ENCODE assay signal across 18 cellular contexts in the genomic region with DNA sequence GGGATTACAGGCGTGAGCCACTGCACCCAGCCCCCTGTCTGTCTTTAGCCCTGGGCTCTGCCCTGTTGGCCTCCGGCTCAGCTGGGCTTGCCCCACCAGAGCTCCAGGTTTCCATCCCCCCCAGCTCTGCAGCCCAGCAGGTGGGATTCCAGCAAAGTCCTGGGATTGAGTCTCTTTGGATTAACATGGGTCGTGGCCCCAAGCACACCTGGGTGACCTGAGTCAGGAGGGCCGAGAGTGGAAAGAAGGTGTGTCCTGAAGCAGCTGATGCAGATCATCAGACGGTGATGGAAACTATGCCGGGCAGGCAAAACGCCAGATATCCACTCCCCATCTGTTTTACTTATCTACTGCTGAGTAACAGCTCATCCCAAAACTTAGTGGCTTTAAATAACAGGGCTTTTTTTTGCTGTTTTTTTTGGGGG.
DNase-seq lines count a peak whose midpoint lies in the region; ATAC-seq and TF ChIP-seq lines count a peak whose summit lies in the region.
"Had no signal": no experiment of that assay in that cellular context is flagged by ENCODE, and none has a peak within 500 bp of the region (broad histone marks: within the 10 kb centered on the region; RNA-seq: fewer than 3 reads in every experiment).

No MANE protein-coding gene starts in this region.

- no peaks in the 10 kb centered on the region for H3K27me3 ChIP-seq in SK-N-SH (ENCODE audit: insufficient read depth)
- no peaks in the 10 kb centered on the region for H3K27me3 ChIP-seq in prostate gland (replicated peaks; ENCODE audit: insufficient read depth)
- H3K27me3 ChIP-seq: MG63, SJSA1 had no signal

- intact Hi-C loops in Right ventricle myocardium superior (cut with DNase I) (loop anchor here (10.0 kb wide), 1 partner anchor 239 kb away; a partner anchor contains a TSS), prostate gland (cut with DNase I) (no loop called here)

- H3K9me3 ChIP-seq in SK-N-SH, result no peaks in the 10 kb centered on the region
- H3K9me3 ChIP-seq in prostate gland, result no peaks in the 10 kb centered on the region
- H3K9me3 ChIP-seq: MG63, SJSA1 had no signal

- H3K27ac ChIP-seq in SK-N-SH (ENCODE audit: low read depth in 2 of 2, low read length in 1 of 2) (no peak overlapping the region), prostate gland (peak overlapping the region; percentile 34 to 50)
- H3K27ac ChIP-seq: SJSA1 had no signal

- no peaks in the 10 kb centered on the region for H3K9me2 ChIP-seq in SK-N-SH

- no peaks in the 10 kb centered on the region for H3F3A ChIP-seq in SK-N-SH (replicated peaks; ENCODE audit: insufficient read depth)

- POLR2A ChIA-PET in SK-N-SH (lab: Yijun Ruan, JAX), result no interaction called here

- H3K4me1 ChIP-seq in SK-N-SH (ENCODE audit: control insufficient read depth in 1 of 2, insufficient read depth in 2 of 2, low read depth in 1 of 2, low read length in 1 of 2) (no peaks in the 10 kb centered on the region; a peak in 1 of 4 replicates), prostate gland (replicated peaks) (no peaks in the 10 kb centered on the region)
- H3K4me1 ChIP-seq: SJSA1 had no signal

- CTCF ChIA-PET in SK-N-SH (lab: Yijun Ruan, JAX), result no interaction called here

- no peak for TF ChIP-seq EP300 in SK-N-SH (IDR thresholded peaks at IDR 0.05; ENCODE audit: borderline replicate concordance in 1 of 2, low read depth in 1 of 2, low read length in 1 of 2)

- no peak overlapping the region for H2AFZ ChIP-seq in SK-N-SH (ENCODE audit: low read depth)

- no peak overlapping the region for H3K9ac ChIP-seq in SK-N-SH

- ATAC-seq in SK-N-SH treated with all-trans-retinoic acid at 6 μM for 48 hours (no peak), Right ventricle myocardium superior (ENCODE audit: poor library complexity) (peak; percentile 78), HG03108 (IDR thresholded peaks at IDR 0.05; ENCODE audit: unreplicated experiment) (no peak), HG02970 (IDR thresholded peaks at IDR 0.05; ENCODE audit: low FRiP score, unreplicated experiment) (no peak)
- ATAC-seq: activated CD4-positive, alpha-beta T cell treated with anti-CD3 and anti-CD28 coated beads for 36 hours; effector memory CD8-positive, alpha-beta T cell; HepG2 had no signal

- H3K4me2 ChIP-seq in SK-N-SH, result no peak overlapping the region

- H3K79me2 ChIP-seq in SK-N-SH (ENCODE audit: insufficient read depth), result no peaks in the 10 kb centered on the region

- peaks cover 35 to 46% of the 10 kb centered on the region in 2 experiments for H3K36me3 ChIP-seq in SK-N-SH (replicated peaks in 1 of 2; ENCODE audit: control insufficient read depth in 1 of 2, insufficient read depth in 2 of 2, low read length in 1 of 2)
- no peaks in the 10 kb centered on the region for H3K36me3 ChIP-seq in prostate gland

- H4K20me1 ChIP-seq in SK-N-SH (ENCODE audit: insufficient read depth), result no peaks in the 10 kb centered on the region

- no peak for DNase-seq in SK-N-SH
- DNase-seq in Right ventricle myocardium superior, result peak; percentile 68
- no peak for DNase-seq in prostate gland (ENCODE audit: low spot score)
- DNase-seq in kidney tubule cell (ENCODE audit: low spot score), result no peak
- no peak for DNase-seq in AG08396 (ENCODE audit: low spot score)
- DNase-seq: activated CD4-positive, alpha-beta T cell treated with anti-CD3 and anti-CD28 coated beads for 36 hours; CD4-positive, alpha-beta memory T cell; effector memory CD8-positive, alpha-beta T cell; foreskin melanocyte; MG63; NCI-H2029 treated with DMSO at 0.1 percent for 48 hours; NCI-H526 treated with DMSO at 0.1 percent for 48 hours; stimulated activated CD4-positive, alpha-beta T cell treated with anti-CD3 and anti-CD28 coated beads, Interleukin-4, amount 100 ng/mL, for 4 hours had no signal

- WGBS in SK-N-SH (ENCODE audit: low lambda C conversion rate), result 81% methylated on average over 7 of the region's 7 CpGs
- WGBS in prostate gland, result 78% methylated on average over 7 of the region's 7 CpGs

- TF ChIP-seq POLR2A in prostate gland (IDR thresholded peaks at IDR 0.05), result no peak

- TF ChIP-seq RAD21 in SK-N-SH (IDR thresholded peaks at IDR 0.05; ENCODE audit: low read length), result no peak

- H3K4me3 ChIP-seq in SK-N-SH (ENCODE audit: low read depth in 2 of 2, low read length in 1 of 2), result no peak overlapping the region
- H3K4me3 ChIP-seq in prostate gland, result no peak overlapping the region
- H3K4me3 ChIP-seq: MG63, SJSA1 had no signal

- TF ChIP-seq CTCF in SK-N-SH (IDR thresholded peaks at IDR 0.05), result no peak
- TF ChIP-seq CTCF in prostate gland (IDR thresholded peaks at IDR 0.05), result no peak

TF ChIP-seq in SK-N-SH treated with all-trans-retinoic acid at 6 μM for 48 hours, 23 proteins besides CTCF, POLR2A, EP300 and RAD21:
- TF ChIP-seq ISL1 (CRISPR knock-in tag; IDR thresholded peaks at IDR 0.05) (peak; percentile 71), GLIS3 (CRISPR knock-in tag; IDR thresholded peaks at IDR 0.05) (no peak)

TF ChIP-seq in SK-N-SH, 30 proteins besides CTCF, POLR2A, EP300 and RAD21:
- TF ChIP-seq TAF1 (IDR thresholded peaks at IDR 0.05; ENCODE audit: borderline replicate concordance, low read depth, low read length), result no peak
- no peak for TF ChIP-seq EZH2phosphoT487 (IDR thresholded peaks at IDR 0.05; ENCODE audit: borderline replicate concordance, low read depth)
- TF ChIP-seq, protein P1, sequence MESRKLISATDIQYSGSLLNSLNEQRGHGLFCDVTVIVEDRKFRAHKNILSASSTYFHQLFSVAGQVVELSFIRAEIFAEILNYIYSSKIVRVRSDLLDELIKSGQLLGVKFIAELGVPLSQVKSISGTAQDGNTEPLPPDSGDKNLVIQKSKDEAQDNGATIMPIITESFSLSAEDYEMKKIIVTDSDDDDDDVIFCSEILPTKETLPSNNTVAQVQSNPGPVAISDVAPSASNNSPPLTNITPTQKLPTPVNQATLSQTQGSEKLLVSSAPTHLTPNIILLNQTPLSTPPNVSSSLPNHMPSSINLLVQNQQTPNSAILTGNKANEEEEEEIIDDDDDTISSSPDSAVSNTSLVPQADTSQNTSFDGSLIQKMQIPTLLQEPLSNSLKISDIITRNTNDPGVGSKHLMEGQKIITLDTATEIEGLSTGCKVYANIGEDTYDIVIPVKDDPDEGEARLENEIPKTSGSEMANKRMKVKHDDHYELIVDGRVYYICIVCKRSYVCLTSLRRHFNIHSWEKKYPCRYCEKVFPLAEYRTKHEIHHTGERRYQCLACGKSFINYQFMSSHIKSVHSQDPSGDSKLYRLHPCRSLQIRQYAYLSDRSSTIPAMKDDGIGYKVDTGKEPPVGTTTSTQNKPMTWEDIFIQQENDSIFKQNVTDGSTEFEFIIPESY (IDR thresholded peaks at IDR 0.05; ENCODE audit: borderline replicate concordance, low read depth), result no peak
- TF ChIP-seq ELF1 (IDR thresholded peaks at IDR 0.05), result no peak
- TF ChIP-seq RCOR1 (IDR thresholded peaks at IDR 0.05; ENCODE audit: low read length), result no peak
- TF ChIP-seq, protein P2, sequence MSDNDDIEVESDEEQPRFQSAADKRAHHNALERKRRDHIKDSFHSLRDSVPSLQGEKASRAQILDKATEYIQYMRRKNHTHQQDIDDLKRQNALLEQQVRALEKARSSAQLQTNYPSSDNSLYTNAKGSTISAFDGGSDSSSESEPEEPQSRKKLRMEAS (IDR thresholded peaks at IDR 0.05; ENCODE audit: low read depth), result no peak

Comparison
In these comparisons a context has a peak if more than half of its experiments do, and no peak if none do; other contexts are left out.
1. H3K27ac ChIP-seq: peak in prostate gland (2 of 2); none in SK-N-SH (0 of 2).